ENCODE assay signal across 8 cellular contexts in genomic region chr1:42955311-42956063, GRCh38. TPM values are rescaled to one million over a fixed set of nuclear protein-coding genes. Genes with fewer than 3 reads are reported as not detected.
DNase-seq lines count a peak whose midpoint lies in the region; ATAC-seq and TF ChIP-seq lines count a peak whose summit lies in the region.

No MANE protein-coding gene starts in this region.

- H3K9ac ChIP-seq in SK-N-SH (no peak overlapping the region), smooth muscle cell (ENCODE audit: low read depth) (no peak overlapping the region)

- peaks cover 9% of the 10 kb centered on the region for H3F3A ChIP-seq in SK-N-SH (replicated peaks; ENCODE audit: insufficient read depth)
- H3F3A ChIP-seq in PC-9 (ENCODE audit: insufficient read depth, low read depth): peaks cover 13% of the 10 kb centered on the region; the same call in 1 of the 2 replicates
- H3F3A ChIP-seq in smooth muscle cell (ENCODE audit: low read depth): peaks cover 4% of the 10 kb centered on the region

- TF ChIP-seq CTCF in SK-N-SH (IDR thresholded peaks at IDR 0.05) (no peak), PC-9 (conservative IDR thresholded peaks at IDR 0.05) (no peak), endothelial cell (IDR thresholded peaks at IDR 0.05; ENCODE audit: unreplicated experiment) (no peak), smooth muscle cell (IDR thresholded peaks at IDR 0.05; ENCODE audit: borderline replicate concordance, insufficient read depth, poor library complexity, severe bottlenecking) (no peak)

- no peak for TF ChIP-seq EP300 in SK-N-SH (IDR thresholded peaks at IDR 0.05; ENCODE audit: borderline replicate concordance in 1 of 2, low read depth in 1 of 2, low read length in 1 of 2)

- H3K36me3 ChIP-seq in SK-N-SH (replicated peaks in 1 of 2; ENCODE audit: control insufficient read depth in 1 of 2, insufficient read depth in 2 of 2, low read length in 1 of 2) (peaks cover 10% of the 10 kb centered on the region in 2 experiments), PC-9 (ENCODE audit: low read depth) (0 out of 2 replicates have a peak, but pooled peaks cover 3% of the 10 kb centered on the region), smooth muscle cell (ENCODE audit: low read depth) (no peaks in the 10 kb centered on the region)

- peaks cover 4% of the 10 kb centered on the region for H3K27me3 Mint-ChIP-seq in endothelial cell (ENCODE audit: unreplicated experiment)

- peaks cover 43% of the 10 kb centered on the region for H3K36me3 Mint-ChIP-seq in endothelial cell (ENCODE audit: low read depth, unreplicated experiment)

- H3K4me1 ChIP-seq in SK-N-SH (ENCODE audit: control insufficient read depth in 1 of 2, insufficient read depth in 2 of 2, low read depth in 1 of 2, low read length in 1 of 2) (peaks cover 14 to 36% of the 10 kb centered on the region in 2 experiments; a peak in 3 of 4 replicates), PC-9 (replicated peaks; ENCODE audit: insufficient read depth) (peaks cover 63% of the 10 kb centered on the region), smooth muscle cell (ENCODE audit: low read depth) (peaks cover 57% of the 10 kb centered on the region)

- WGBS in SK-N-SH (ENCODE audit: low lambda C conversion rate): 95% methylated on average over 16 of the region's 16 CpGs
- WGBS in smooth muscle cell (ENCODE audit: low lambda C conversion rate): 64% methylated on average over 16 of the region's 16 CpGs

- H2AFZ ChIP-seq in SK-N-SH (ENCODE audit: low read depth) (no peak overlapping the region), PC-9 (no peak overlapping the region), smooth muscle cell (ENCODE audit: low read depth) (no peak overlapping the region)

- peaks cover 66% of the 10 kb centered on the region for H3K4me1 Mint-ChIP-seq in endothelial cell (ENCODE audit: unreplicated experiment)

- ATAC-seq in SK-N-SH treated with all-trans-retinoic acid at 6 μM for 48 hours: no peak

- H3K27ac ChIP-seq in SK-N-SH (ENCODE audit: low read depth in 2 of 2, low read length in 1 of 2) (no peak overlapping the region), PC-9 (no peak overlapping the region), smooth muscle cell (ENCODE audit: low read depth) (peak overlapping the region; percentile 76)

- H3K27me3 ChIP-seq in SK-N-SH (ENCODE audit: insufficient read depth) (no peaks in the 10 kb centered on the region), PC-9 (ENCODE audit: insufficient read depth, low read depth) (no peaks in the 10 kb centered on the region), smooth muscle cell (ENCODE audit: low read depth) (no peaks in the 10 kb centered on the region)

- intact Hi-C loops in PC-9 (cut with micrococcal nuclease; ENCODE audit: unreplicated experiment): no loop called here

- H3K79me2 ChIP-seq in SK-N-SH (ENCODE audit: insufficient read depth) (peaks cover 82% of the 10 kb centered on the region), PC-9 (ENCODE audit: low read depth) (peaks cover 86% of the 10 kb centered on the region), smooth muscle cell (ENCODE audit: low read depth) (peaks cover 92% of the 10 kb centered on the region)

- H3K9me2 ChIP-seq in SK-N-SH: no peaks in the 10 kb centered on the region
- no peaks in the 10 kb centered on the region for H3K9me2 ChIP-seq in PC-9 (ENCODE audit: insufficient read depth)

- no TSS peak for BruUV-seq in PC-9 (replicated peaks; lab: Mats Ljungman, UMichigan)

- H3K9me3 Mint-ChIP-seq in endothelial cell (ENCODE audit: unreplicated experiment): no peaks in the 10 kb centered on the region

- no peak for TF ChIP-seq RAD21 in SK-N-SH (IDR thresholded peaks at IDR 0.05; ENCODE audit: low read length)

- H3K9me3 ChIP-seq in SK-N-SH (no peaks in the 10 kb centered on the region), PC-9 (ENCODE audit: insufficient read depth, low read depth) (no peaks in the 10 kb centered on the region), smooth muscle cell (replicated peaks; ENCODE audit: low read depth) (no peaks in the 10 kb centered on the region)

- no peaks in the 10 kb centered on the region for H4K20me1 ChIP-seq in SK-N-SH (ENCODE audit: insufficient read depth)
- peaks cover 5% of the 10 kb centered on the region; the same call in 1 of the 2 replicates for H4K20me1 ChIP-seq in PC-9 (ENCODE audit: insufficient read depth)
- peaks cover 80% of the 10 kb centered on the region for H4K20me1 ChIP-seq in smooth muscle cell (ENCODE audit: low read depth)

- peak overlapping the region; percentile 44 for H3K4me2 ChIP-seq in SK-N-SH
- H3K4me2 ChIP-seq in PC-9: peak overlapping the region; percentile 77
- H3K4me2 ChIP-seq in smooth muscle cell: peak overlapping the region; percentile 91

- H3K27ac Mint-ChIP-seq in endothelial cell (ENCODE audit: unreplicated experiment): peak overlapping the region; percentile 25

- CTCF ChIA-PET in SK-N-SH (lab: Yijun Ruan, JAX): interaction anchor here (1.0 to 4.0 kb wide), 3 partner anchors 11 to 118 kb away, joined by 3 to 33 read pairs (median 5); no protein-coding TSS in a partner anchor
- CTCF ChIA-PET in PC-9 (lab: Charles Lee): interaction anchor here (2.1 kb wide), 1 partner anchor 118 kb away, joined by 7 read pairs; no protein-coding TSS in a partner anchor

- POLR2A ChIA-PET in SK-N-SH (lab: Yijun Ruan, JAX): interaction anchor here (1.0 to 1.9 kb wide), 2 partner anchors 19 to 27 kb away, joined by 3 to 4 read pairs; no protein-coding TSS in a partner anchor
- POLR2A ChIA-PET in PC-9 (lab: Charles Lee; ENCODE audit: unreplicated experiment): interaction anchor here (0.6 to 1.2 kb wide), 3 partner anchors 12 to 19 kb away, joined by 3 to 6 read pairs (median 4); no protein-coding TSS in a partner anchor

- DNase-seq in SK-N-SH (no peak), PC-9 (no peak), endothelial cell (ENCODE audit: low spot score) (no peak), smooth muscle cell (lab: John Stamatoyannopoulos, UW; ENCODE audit: unreplicated experiment) (no peak), NCI-H510A treated with DMSO at 0.1 percent for 48 hours (lab: John Stamatoyannopoulos, UW) (no peak), NCI-H748 treated with DMSO at 0.1 percent for 48 hours (lab: John Stamatoyannopoulos, UW) (no peak), DMS153 (lab: John Stamatoyannopoulos, UW) (no peak)

- H3K4me3 Mint-ChIP-seq in endothelial cell (ENCODE audit: unreplicated experiment): peak overlapping the region; percentile 93

- H3K4me3 ChIP-seq in SK-N-SH (ENCODE audit: low read depth in 2 of 2, low read length in 1 of 2) (no peak overlapping the region), PC-9 (peak overlapping the region; percentile 16; the same call in 1 of the 2 replicates), smooth muscle cell (peak overlapping the region; percentile 90)

TF ChIP-seq in SK-N-SH, 30 proteins besides CTCF, POLR2A, EP300 and RAD21 (continues in another document):
- TF ChIP-seq IRF3 (IDR thresholded peaks at IDR 0.05; ENCODE audit: low read depth, low read length) (no peak), USF2 (IDR thresholded peaks at IDR 0.05; ENCODE audit: borderline replicate concordance, low read depth, low read length) (no peak)

TF ChIP-seq in SK-N-SH treated with all-trans-retinoic acid at 6 μM for 48 hours, 23 proteins besides CTCF, POLR2A, EP300 and RAD21 (continues in another document):
- TF ChIP-seq RARB (CRISPR knock-in tag; IDR thresholded peaks at IDR 0.05): no peak
- TF ChIP-seq BACH2 (CRISPR knock-in tag; IDR thresholded peaks at IDR 0.05; ENCODE audit: borderline replicate concordance): no peak
- no peak for TF ChIP-seq ZNF70 (CRISPR knock-in tag; IDR thresholded peaks at IDR 0.05)
- no peak for TF ChIP-seq PPARA (CRISPR knock-in tag; IDR thresholded peaks at IDR 0.05; ENCODE audit: borderline replicate concordance)
- TF ChIP-seq CSDC2 (CRISPR knock-in tag; IDR thresholded peaks at IDR 0.05): no peak
- TF ChIP-seq TCF4 (CRISPR knock-in tag; IDR thresholded peaks at IDR 0.05; ENCODE audit: borderline replicate concordance): no peak
- no peak for TF ChIP-seq ZNF565 (CRISPR knock-in tag; conservative IDR thresholded peaks at IDR 0.05; ENCODE audit: low read depth)
- no peak for TF ChIP-seq ESRRG (CRISPR knock-in tag; IDR thresholded peaks at IDR 0.05)
- no peak for TF ChIP-seq ZNF8 (CRISPR knock-in tag; IDR thresholded peaks at IDR 0.05)
- no peak for TF ChIP-seq OSR1 (CRISPR knock-in tag; IDR thresholded peaks at IDR 0.05)
- TF ChIP-seq CREB5 (CRISPR knock-in tag; IDR thresholded peaks at IDR 0.05; ENCODE audit: low read depth): no peak

RNA-seq across cellular contexts. Expression of gene SLC2A1, which starts 3.2 kb away (rescaled TPM):
- 50.5 and 63.8 TPM in 2 replicates for polyA plus RNA-seq in SK-N-SH (2012; rRNA removed)
- 26.8 and 43.4 TPM in 2 replicates for polyA plus RNA-seq in SK-N-SH (2012; cell fraction: cytosol; rRNA removed)
- polyA plus RNA-seq in SK-N-SH (2012; cell fraction: nucleus; rRNA removed): 110 and 122 TPM in 2 replicates
- total RNA-seq in PC-9 (2021): 327 and 337 TPM in 2 replicates
- 511 TPM for total RNA-seq in endothelial cell (ENCODE audit: unreplicated experiment)
- total RNA-seq in smooth muscle cell: 749 and 1,091 TPM in 2 replicates
- 275 and 842 TPM in 2 replicates for polyA plus RNA-seq in smooth muscle cell

Comparison
In these comparisons a context has a peak if more than half of its experiments do, and no peak if none do; other contexts are left out.
1. H3K4me3 ChIP-seq: peak in PC-9 (single experiment) and smooth muscle cell (single experiment); none in SK-N-SH (0 of 2).
2. Peak in every context shown above with its lines, with median percentiles within 50 percentile points of each other: H3K4me2 ChIP-seq.